ENCODE assay signal across 8 cellular contexts in the genomic region with DNA sequence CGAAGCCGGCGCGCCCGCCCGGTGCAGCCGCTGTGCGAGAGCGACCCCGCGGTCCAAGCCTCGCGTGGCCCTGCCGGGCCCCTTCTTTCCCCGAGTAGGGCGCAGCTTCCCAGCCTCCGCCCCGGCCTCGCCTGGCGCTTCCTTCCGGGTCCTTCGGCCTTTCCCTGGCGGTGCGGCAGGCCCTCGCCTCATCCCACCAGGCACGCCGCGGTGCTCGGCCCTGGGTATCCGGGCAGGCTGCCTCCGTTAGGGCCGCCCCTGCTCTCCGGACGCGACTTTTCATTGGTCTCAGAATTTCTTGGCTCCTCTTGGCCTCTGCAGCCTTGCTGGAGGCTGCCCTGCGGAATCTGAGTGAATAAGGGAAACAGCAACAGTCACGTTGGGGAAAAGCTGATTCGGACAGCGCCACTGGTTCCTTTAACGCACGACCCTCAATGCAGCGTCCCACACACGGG. TPM values are rescaled to one million over a fixed set of nuclear protein-coding genes. Genes with fewer than 3 reads are reported as not detected.
A peak's percentile ranks its signal among the peaks of the same experiment; 100 is the strongest.
DNase-seq lines count a peak whose midpoint lies in the region; ATAC-seq, FAIRE-seq and TF ChIP-seq lines count a peak whose summit lies in the region.

No MANE protein-coding gene starts in this region.

- intact Hi-C loops in pancreas (cut with DNase I), result loop anchor here in 1 of 3 donors (10.0 kb wide), 1 partner anchor 213 kb away; no protein-coding TSS in a partner anchor

- peak; percentile 37 for ATAC-seq in GM18907 (IDR thresholded peaks at IDR 0.05; ENCODE audit: unreplicated experiment)
- peak; percentile 16 for ATAC-seq in HG03108 (IDR thresholded peaks at IDR 0.05; ENCODE audit: unreplicated experiment)
- ATAC-seq in pancreas, result peak; percentile 17 to 50 (median 28)
- no peak for ATAC-seq in HG02970 (IDR thresholded peaks at IDR 0.05; ENCODE audit: low FRiP score, unreplicated experiment)

- no peaks in the 10 kb centered on the region for H3K9me3 Mint-ChIP-seq in activated naive CD8-positive, alpha-beta T cell treated with anti-CD3 and anti-CD28 coated beads for 36 hours

- peak overlapping the region; percentile 92 for H3K4me2 ChIP-seq in OCI-LY3 (ENCODE audit: low read length)

- no peak overlapping the region for H2AFZ ChIP-seq in OCI-LY3 (ENCODE audit: low read depth, low read length)

- peak overlapping the region; percentile 88 for H3K27ac Mint-ChIP-seq in activated naive CD8-positive, alpha-beta T cell treated with anti-CD3 and anti-CD28 coated beads for 36 hours

- peak overlapping the region; percentile 87 for H3K4me3 Mint-ChIP-seq in activated naive CD8-positive, alpha-beta T cell treated with anti-CD3 and anti-CD28 coated beads for 36 hours

- peak overlapping the region; percentile 88 for H3K9ac ChIP-seq in OCI-LY3 (ENCODE audit: low read length)

- no peaks in the 10 kb centered on the region for H3K27me3 ChIP-seq in OCI-LY3 (ENCODE audit: low read depth, low read length)
- H3K27me3 ChIP-seq in cardiac muscle cell, result no peaks in the 10 kb centered on the region
- no peaks in the 10 kb centered on the region for H3K27me3 ChIP-seq in pancreas

- peaks cover 16% of the 10 kb centered on the region for H3K4me1 ChIP-seq in OCI-LY3 (ENCODE audit: low read length)
- H3K4me1 ChIP-seq in cardiac muscle cell (ENCODE audit: low read depth), result peaks cover 6% of the 10 kb centered on the region
- peaks cover 7 to 13% (median 8%) of the 10 kb centered on the region in 3 donors for H3K4me1 ChIP-seq in pancreas

- H3K27me3 Mint-ChIP-seq in activated naive CD8-positive, alpha-beta T cell treated with anti-CD3 and anti-CD28 coated beads for 36 hours, result no peaks in the 10 kb centered on the region

- peak overlapping the region; percentile 93 for H3K4me3 ChIP-seq in OCI-LY3 (ENCODE audit: low read length)
- peak overlapping the region; percentile 67 for H3K4me3 ChIP-seq in cardiac muscle cell
- H3K4me3 ChIP-seq in pancreas, result peak overlapping the region; percentile 71 to 97 (median 83)

- H3K9me3 ChIP-seq in OCI-LY3 (ENCODE audit: insufficient read depth, low read length) (no peaks in the 10 kb centered on the region), cardiac muscle cell (ENCODE audit: low read depth) (no peaks in the 10 kb centered on the region), pancreas (no peaks in the 10 kb centered on the region)

- H3K36me3 ChIP-seq in OCI-LY3 (replicated peaks; ENCODE audit: low read depth, low read length) (peaks cover 18% of the 10 kb centered on the region), cardiac muscle cell (no peaks in the 10 kb centered on the region), pancreas (no peaks in the 10 kb centered on the region)

- H3K4me1 Mint-ChIP-seq in activated naive CD8-positive, alpha-beta T cell treated with anti-CD3 and anti-CD28 coated beads for 36 hours, result peaks cover 28% of the 10 kb centered on the region

- WGBS in pancreas, 2 donors, result 0% methylated on average over 33 to 43 of the region's 43 CpGs

- TF ChIP-seq CTCF in C4-2B (conservative IDR thresholded peaks at IDR 0.05), result no peak
- 0 out of 2 replicates have a peak, but pooled peaks have one; percentile 4 for TF ChIP-seq CTCF in OCI-LY3 (IDR thresholded peaks at IDR 0.05; ENCODE audit: low read depth, low read length)
- TF ChIP-seq CTCF in cardiac muscle cell (IDR thresholded peaks at IDR 0.05; ENCODE audit: low read depth, low read length), result peak; percentile 3
- TF ChIP-seq CTCF in pancreas (IDR thresholded peaks at IDR 0.05), result no peak

- no peaks in the 10 kb centered on the region for H4K20me1 ChIP-seq in OCI-LY3 (ENCODE audit: insufficient read depth, low read length)

- peak; percentile 65 for DNase-seq in activated naive CD8-positive, alpha-beta T cell treated with anti-CD3 and anti-CD28 coated beads for 36 hours
- peak; percentile 82 to 93 for DNase-seq in cardiac muscle cell (ENCODE audit: low read depth in 1 of 2, low spot score in 1 of 2)
- DNase-seq in pancreas, result peak; percentile 66 to 91 (median 83)

- H3K27ac ChIP-seq in C4-2B (peak overlapping the region; percentile 91), OCI-LY3 (ENCODE audit: low read length) (peak overlapping the region; percentile 65), cardiac muscle cell (peak overlapping the region; percentile 90), pancreas (peak overlapping the region; percentile 95 to 98 (median 96))

- peaks cover 38% of the 10 kb centered on the region for H3K79me2 ChIP-seq in OCI-LY3 (ENCODE audit: low read length)

- H3K36me3 Mint-ChIP-seq in activated naive CD8-positive, alpha-beta T cell treated with anti-CD3 and anti-CD28 coated beads for 36 hours, result peaks cover 2% of the 10 kb centered on the region

- no peak for FAIRE-seq in pancreas (lab: Jason Lieb, UNC)

RNA-seq across cellular contexts. Expression of gene UVSSA, which starts 0.4 kb away (rescaled TPM):
- 10 to 100 TPM; 13.2 to 14.1 TPM for total RNA-seq in activated naive CD8-positive, alpha-beta T cell treated with anti-CD3 and anti-CD28 coated beads for 36 hours
- total RNA-seq in cardiac muscle cell (4.6 and 14.1 TPM in 2 replicates), pancreas (10 to 100 TPM in 5 of 6 donors, 1 to 10 TPM in 1; 9.2 to 24.7 (median 12.4) TPM)
- polyA plus RNA-seq in cardiac muscle cell (7.2 and 8.8 TPM in 2 replicates), pancreas (10 to 100 TPM; 19.5 to 30.9 TPM)

RNA-seq across cellular contexts. Expression of gene MAEA, which starts 57.7 kb away (rescaled TPM):
- 10 to 100 TPM; 51.3 to 53.2 TPM for total RNA-seq in activated naive CD8-positive, alpha-beta T cell treated with anti-CD3 and anti-CD28 coated beads for 36 hours
- total RNA-seq in cardiac muscle cell (85.0 and 88.3 TPM in 2 replicates), pancreas (10 to 100 TPM; 28.6 to 33.0 (median 31.8) TPM)
- polyA plus RNA-seq in cardiac muscle cell (70.2 and 76.8 TPM in 2 replicates), pancreas (10 to 100 TPM; 69.3 to 74.7 TPM)

RNA-seq across cellular contexts. Expression of gene NKX1-1, which starts 58.8 kb away (rescaled TPM):
- not detected for total RNA-seq in activated naive CD8-positive, alpha-beta T cell treated with anti-CD3 and anti-CD28 coated beads for 36 hours
- total RNA-seq in cardiac muscle cell, result not detected in 2 replicates
- not detected in 2 replicates for polyA plus RNA-seq in cardiac muscle cell
- not detected for total RNA-seq in pancreas
- not detected for polyA plus RNA-seq in pancreas

Comparison
In these comparisons a context has a peak if more than half of its experiments do, and no peak if none do; other contexts are left out.
1. CTCF ChIP-seq: peak in OCI-LY3 (single experiment) and cardiac muscle cell (single experiment); none in C4-2B (single experiment) and pancreas (0 of 4).
2. Peak in every context shown above with its lines, with median percentiles within 50 percentile points of each other: H3K27ac ChIP-seq, H3K4me3 ChIP-seq and DNase-seq.